Comparison of ENCODE assay signal across 11 cellular contexts in the genomic region with DNA sequence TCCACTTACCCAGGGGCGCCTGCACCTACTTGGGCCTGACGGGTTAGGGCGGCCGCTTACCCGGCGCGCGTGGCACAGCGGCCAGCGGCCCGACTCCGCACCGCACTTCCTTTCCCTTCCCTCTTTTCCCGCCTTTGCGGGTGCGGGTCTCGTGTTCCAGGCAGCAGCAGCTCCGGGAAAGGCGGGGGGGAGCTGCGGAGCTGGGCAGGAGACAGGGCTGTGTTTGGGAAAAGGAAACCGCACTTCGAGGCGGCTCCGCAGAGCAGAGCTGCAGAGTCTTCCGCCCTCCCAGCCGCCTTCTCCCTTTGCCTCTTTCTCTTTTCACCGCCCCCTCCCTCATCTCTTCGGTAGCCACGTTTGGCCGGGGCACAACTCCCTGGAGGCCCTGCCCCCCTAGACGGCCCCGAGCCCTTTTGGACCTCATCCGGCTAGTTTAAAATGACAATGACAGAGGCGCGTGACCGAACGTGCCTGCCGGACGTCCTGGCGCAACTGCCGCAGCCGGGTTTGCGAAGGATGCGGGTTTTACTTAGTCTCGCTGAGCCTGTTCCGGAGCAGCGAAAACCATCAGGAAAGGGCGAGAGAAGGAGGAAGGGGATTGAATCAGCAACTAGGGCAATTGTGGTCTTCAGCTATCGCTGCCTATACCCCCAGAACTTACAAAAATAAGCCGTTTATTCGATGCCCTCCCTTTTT. TPM values are rescaled to one million over a fixed set of nuclear protein-coding genes. Genes with fewer than 3 reads are reported as not detected.
DNase-seq lines count a peak whose midpoint lies in the region; ATAC-seq, FAIRE-seq and TF ChIP-seq lines count a peak whose summit lies in the region.
"Had no signal": no experiment of that assay in that cellular context is flagged by ENCODE, and none has a peak within 500 bp of the region (broad histone marks: within the 10 kb centered on the region; RNA-seq: fewer than 3 reads in every experiment).

No MANE protein-coding gene starts in this region.

- no peaks in the 10 kb centered on the region for H3K36me3 ChIP-seq in CD4-positive, alpha-beta memory T cell (ENCODE audit: insufficient read depth, low read length)
- H3K36me3 ChIP-seq in NT2/D1 (ENCODE audit: insufficient read depth, insufficient read length, low read length) (no peaks in the 10 kb centered on the region), H1 (ENCODE audit: control insufficient read depth in 2 of 4, insufficient read depth in 4 of 4, low read length in 3 of 4) (peaks cover 0 to 9% (median 0%) of the 10 kb centered on the region in 4 experiments; a peak in 1 of 8 replicates), osteoblast (ENCODE audit: insufficient read depth, low read length) (no peaks in the 10 kb centered on the region)

- no peak overlapping the region for H3K27ac ChIP-seq in CD4-positive, alpha-beta memory T cell (ENCODE audit: low read depth, low read length)
- H3K27ac ChIP-seq in H1 (ENCODE audit: low read depth, low read length) (no peak overlapping the region), osteoblast (ENCODE audit: low read depth, low read length) (no peak overlapping the region)

- H3K27me3 Mint-ChIP-seq in CD4-positive, alpha-beta memory T cell = peaks cover 62 to 70% of the 10 kb centered on the region in 2 donors

- POLR2A ChIA-PET in CD4-positive, alpha-beta memory T cell (lab: Charles Lee; ENCODE audit: partially characterized antibody) = no interaction called here
- POLR2A ChIA-PET in H1 (lab: Charles Lee; ENCODE audit: partially characterized antibody) (interaction anchor here (0.8 to 2.8 kb wide), 3 partner anchors 10 to 312 kb away, joined by 3 to 7 read pairs (median 3); no protein-coding TSS in a partner anchor), HEK293T (lab: Yijun Ruan, JAX) (no interaction called here)

- no peak overlapping the region for H3K14ac ChIP-seq in H1 (ENCODE audit: insufficient read length)

- no peak overlapping the region for H4K91ac ChIP-seq in H1 (replicated peaks; ENCODE audit: insufficient read length, low read length)

- 0 out of 2 replicates have a peak overlapping the region, but pooled peaks have one; percentile 46 for H2BK15ac ChIP-seq in H1 (ENCODE audit: low read length)

- no peak for DNase-seq in CD4-positive, alpha-beta memory T cell
- DNase-seq in NT2/D1 (ENCODE audit: low read depth, low spot score) (no peak), H1 (ENCODE audit: low read depth in 1 of 2, low spot score in 2 of 2) (peak in 1 of 2 experiments; percentile 82), osteoblast (ENCODE audit: insufficient read length, low spot score, missing footprints) (peak; percentile 82), HEK293T (ENCODE audit: extremely low spot score) (no peak)
- DNase-seq in activated effector memory CD4-positive, alpha-beta T cell treated with anti-CD3 and anti-CD28 coated beads, Interleukin-2, amount 50 U/mL, for 16 hours = no peak
- no peak for DNase-seq in stimulated activated CD4-positive, alpha-beta T cell treated with anti-CD3 and anti-CD28 coated beads, Interleukin-4, amount 100 ng/mL, for 24 hours
- DNase-seq: NCI-H146, occipital lobe had no signal

- FAIRE-seq in H1 (lab: Jason Lieb, UNC) = no peak

- ATAC-seq in HG03342 (IDR thresholded peaks at IDR 0.05; ENCODE audit: unreplicated experiment) = no peak
- ATAC-seq: esophagus mucosa had no signal

- H3K79me2 ChIP-seq in H1 (ENCODE audit: control insufficient read depth in 1 of 2, insufficient read depth in 2 of 2, low read length in 2 of 2) = no peaks in the 10 kb centered on the region
- no peaks in the 10 kb centered on the region for H3K79me2 ChIP-seq in osteoblast (ENCODE audit: insufficient read depth, low read length)

- no peak overlapping the region for H3K27ac Mint-ChIP-seq in CD4-positive, alpha-beta memory T cell

- WGBS in H1 (ENCODE audit: extremely low coverage in 1 of 2, insufficient coverage in 1 of 2, insufficient read length in 1 of 2, insufficient replicate concordance in 2 of 2, low coverage in 1 of 2, low lambda C conversion rate in 2 of 2, missing lambda C conversion rate in 1 of 2), 2 experiments = 2% methylated on average over 38 of the region's 51 CpGs; no CpG with 5 or more reads in 1 of the 2 experiments

- H3K9ac ChIP-seq in NT2/D1 (ENCODE audit: insufficient read length, low read depth) = no peak overlapping the region
- H3K9ac ChIP-seq in H1 (replicated peaks in 1 of 4; ENCODE audit: extremely low read depth in 1 of 4, low read depth in 3 of 4, low read length in 3 of 4) = no peak overlapping the region

- H2BK5ac ChIP-seq in H1 (ENCODE audit: low read depth, low read length) = peak overlapping the region; percentile 44; the same call in 1 of the 2 replicates

- TF ChIP-seq POLR2A in H1 (IDR thresholded peaks at IDR 0.05; ENCODE audit: control extremely low read depth in 1 of 2, low read depth in 2 of 2, low read length in 2 of 2) = no peak

- H3K4me2 ChIP-seq in H1 (ENCODE audit: insufficient read depth in 1 of 2, low read depth in 2 of 2, low read length in 2 of 2) = peak overlapping the region; percentile 45 to 58
- H3K4me2 ChIP-seq in osteoblast (ENCODE audit: insufficient read depth, low read length) = peak overlapping the region; percentile 3

- H2BK20ac ChIP-seq in H1 (ENCODE audit: low read length) = peak overlapping the region; percentile 86; the same call in 1 of the 2 replicates

- peaks cover 11% of the 10 kb centered on the region; the same call in 1 of the 2 replicates for H3K23me2 ChIP-seq in H1 (ENCODE audit: low read depth, low read length)

- CTCF ChIA-PET in CD4-positive, alpha-beta memory T cell (lab: Charles Lee; ENCODE audit: partially characterized antibody) = no interaction called here
- CTCF ChIA-PET in H1 (lab: Charles Lee; ENCODE audit: partially characterized antibody) (interaction anchor here (0.5 to 3.8 kb wide), 11 partner anchors 11 to 394 kb away, joined by 3 to 16 read pairs (median 3); a partner anchor contains a TSS), HEK293T (lab: Yijun Ruan, JAX) (no interaction called here)

- no peak overlapping the region for H3K56ac ChIP-seq in H1 (replicated peaks; ENCODE audit: insufficient read length, low read depth, low read length)

- H3K4me3 Mint-ChIP-seq in CD4-positive, alpha-beta memory T cell = peak overlapping the region; percentile 55 to 89 (median 74)

- no peak overlapping the region for H3K4ac ChIP-seq in H1 (replicated peaks; ENCODE audit: insufficient read length, low read depth, low read length)

- no peak for TF ChIP-seq EP300 in H1 (IDR thresholded peaks at IDR 0.05; ENCODE audit: borderline replicate concordance in 1 of 2, low read depth in 2 of 2, low read length in 2 of 2)

- peaks cover 18 to 27% of the 10 kb centered on the region in 2 experiments for H4K20me1 ChIP-seq in H1 (replicated peaks in 1 of 2; ENCODE audit: control insufficient read depth in 1 of 2, insufficient read depth in 2 of 2, low read length in 2 of 2)
- H4K20me1 ChIP-seq in osteoblast (ENCODE audit: insufficient read depth, low read length) = no peaks in the 10 kb centered on the region

- no peak overlapping the region for H2BK120ac ChIP-seq in H1 (replicated peaks; ENCODE audit: low read depth, low read length)

- H3K4me1 Mint-ChIP-seq in CD4-positive, alpha-beta memory T cell = peaks cover 9 to 47% (median 25%) of the 10 kb centered on the region in 4 donors

- peaks cover 53% of the 10 kb centered on the region for H3K27me3 ChIP-seq in CD4-positive, alpha-beta memory T cell (ENCODE audit: insufficient read depth, low read length)
- H3K27me3 ChIP-seq in NT2/D1 (ENCODE audit: insufficient read depth, insufficient read length) = peaks cover 100% of the 10 kb centered on the region
- peaks cover 92 to 100% (median 100%) of the 10 kb centered on the region in 4 experiments for H3K27me3 ChIP-seq in H1 (replicated peaks in 1 of 4; ENCODE audit: control insufficient read depth in 3 of 4, extremely low read depth in 1 of 4, insufficient read depth in 3 of 4, low read length in 3 of 4)
- peaks cover 98% of the 10 kb centered on the region for H3K27me3 ChIP-seq in osteoblast (ENCODE audit: insufficient read depth, low read length)

- TF ChIP-seq RAD21 in H1 (IDR thresholded peaks at IDR 0.05 in 1 of 2, conservative IDR thresholded peaks at IDR 0.05 in 1 of 2; ENCODE audit: low read depth in 2 of 2, low read length in 2 of 2) = no peak

- no peak overlapping the region for H3K23ac ChIP-seq in H1 (ENCODE audit: insufficient read length)

- 0 out of 2 replicates have a peak overlapping the region, but pooled peaks have one; percentile 75 for H2AK5ac ChIP-seq in H1 (ENCODE audit: low read depth, low read length)

- H2BK12ac ChIP-seq in H1 (ENCODE audit: low read depth, low read length) = peak overlapping the region; percentile 75; the same call in 1 of the 2 replicates

- TF ChIP-seq CTCF in H1 (IDR thresholded peaks at IDR 0.05; ENCODE audit: control extremely low read depth in 1 of 3, insufficient read depth in 1 of 3, low read depth in 1 of 3, low read length in 3 of 3) = no peak
- no peak for TF ChIP-seq CTCF in osteoblast (IDR thresholded peaks at IDR 0.05; ENCODE audit: extremely low read depth, low read depth, low read length)

- H3K79me1 ChIP-seq in H1 (ENCODE audit: low read depth, low read length) = no peaks in the 10 kb centered on the region

- intact Hi-C loops in CD4-positive, alpha-beta memory T cell (cut with micrococcal nuclease) = no loop called here

- peaks cover 13% of the 10 kb centered on the region for H3K4me1 ChIP-seq in CD4-positive, alpha-beta memory T cell (ENCODE audit: insufficient read depth, low read length)
- H3K4me1 ChIP-seq in NT2/D1 (ENCODE audit: insufficient read depth, insufficient read length) (peaks cover 4% of the 10 kb centered on the region), H1 (replicated peaks in 1 of 4; ENCODE audit: control insufficient read depth in 3 of 4, insufficient read depth in 4 of 4, low read length in 3 of 4) (peaks cover 0 to 30% (median 24%) of the 10 kb centered on the region in 4 experiments; a peak in 6 of 7 replicates), osteoblast (ENCODE audit: insufficient read depth, low read length) (no peaks in the 10 kb centered on the region)

- no peaks in the 10 kb centered on the region for H3K9me3 ChIP-seq in CD4-positive, alpha-beta memory T cell (ENCODE audit: control insufficient read depth in 1 of 2, low read length in 2 of 2)
- H3K9me3 ChIP-seq in NT2/D1 (ENCODE audit: insufficient read depth, low read length) (no peaks in the 10 kb centered on the region), H1 (ENCODE audit: insufficient read depth in 2 of 2, low read depth in 1 of 2, low read length in 1 of 2) (no peaks in the 10 kb centered on the region), osteoblast (ENCODE audit: low read depth, low read length) (no peaks in the 10 kb centered on the region)

- no peak overlapping the region for H4K5ac ChIP-seq in H1 (ENCODE audit: insufficient read length, low read depth, low read length)

- no peak overlapping the region for H2AFZ ChIP-seq in H1 (ENCODE audit: low read length)
- H2AFZ ChIP-seq in osteoblast (ENCODE audit: low read length) = no peak overlapping the region

- H4K8ac ChIP-seq in H1 (ENCODE audit: extremely low read depth, insufficient read depth, low read length) = no peak overlapping the region

- no peak overlapping the region for H3K4me3 ChIP-seq in CD4-positive, alpha-beta memory T cell (ENCODE audit: low read length in 2 of 2)
- peak overlapping the region; percentile 21 for H3K4me3 ChIP-seq in NT2/D1 (ENCODE audit: insufficient read length, low read depth)
- peak overlapping the region in 1 of 4 experiments; percentile 37; a peak in 4 of 8 replicates for H3K4me3 ChIP-seq in H1 (ENCODE audit: extremely low read depth in 1 of 4, insufficient read depth in 2 of 4, low read depth in 3 of 4, low read length in 4 of 4)
- no peak overlapping the region for H3K4me3 ChIP-seq in osteoblast (ENCODE audit: insufficient read depth, low read length)

- peaks cover 0 to 2% (median 0%) of the 10 kb centered on the region in 8 donors for H3K9me3 Mint-ChIP-seq in CD4-positive, alpha-beta memory T cell

- H3K36me3 Mint-ChIP-seq in CD4-positive, alpha-beta memory T cell = no peaks in the 10 kb centered on the region

- peak overlapping the region; percentile 48 for H3K18ac ChIP-seq in H1 (ENCODE audit: extremely low read depth, low read length)

RNA-seq across cellular contexts. Expression of a gene that starts 7.9 kb away (rescaled TPM):
- not detected for total RNA-seq in CD4-positive, alpha-beta memory T cell
- not detected for polyA plus RNA-seq in CD4-positive, alpha-beta memory T cell
- total RNA-seq in H1 (2021; fragmentation: NEBNext Ultra II Directional; extraction: Animal tissue kit (Norgen Biotek cat#: 25700)) = not detected in 2 replicates
- polyA plus RNA-seq in H1 (2011; rRNA removed) = 0.02 TPM in 1 of 2 replicates, not detected in the other
- not detected for polyA plus RNA-seq in H1 (2011; cell fraction: cytosol; rRNA removed)
- polyA plus RNA-seq in H1 (2011; cell fraction: nucleus; rRNA removed) = not detected
- polyA plus RNA-seq in H1 (2012, experiment 1 of 2) = 0.05 TPM in 1 of 4 replicates, not detected in the others
- polyA plus RNA-seq in H1 (2012, experiment 2 of 2) = not detected
- not detected for polyA plus RNA-seq in H1 (2013, experiment 1 of 2)
- polyA plus RNA-seq in H1 (2013, experiment 2 of 2) = 0.06 TPM
- polyA minus RNA-seq in H1 (2011; rRNA and poly(A)+ RNA removed) = not detected in 2 replicates
- not detected for polyA minus RNA-seq in H1 (2011; cell fraction: cytosol; rRNA and poly(A)+ RNA removed)
- not detected for polyA minus RNA-seq in H1 (2011; cell fraction: nucleus; rRNA and poly(A)+ RNA removed)
- total RNA-seq in osteoblast = not detected in 2 replicates
- total RNA-seq: esophagus mucosa, occipital lobe had no signal
